14 cellular contexts compared by ENCODE assay signal in genomic region chr12:71469235-71469873, GRCh38. TPM values are rescaled to one million over a fixed set of nuclear protein-coding genes. Genes with fewer than 3 reads are reported as not detected.
DNase-seq lines count a peak whose midpoint lies in the region; ATAC-seq and TF ChIP-seq lines count a peak whose summit lies in the region.
"Had no signal": no experiment of that assay in that cellular context is flagged by ENCODE, and none has a peak within 500 bp of the region (broad histone marks: within the 10 kb centered on the region; RNA-seq: fewer than 3 reads in every experiment).

No MANE protein-coding gene starts in this region.

- CTCF ChIA-PET in HEK293T (lab: Yijun Ruan, JAX) (no interaction called here), WTC11 (lab: Charles Lee) (interaction anchor here (1.0 kb wide), 1 partner anchor 167 kb away, joined by 3 read pairs; no protein-coding TSS in a partner anchor)
- CTCF ChIA-PET in activated CD4-positive, alpha-beta memory T cell treated with anti-CD3 and anti-CD28 coated beads for 36 hours (lab: Charles Lee), result no interaction called here

- no peaks in the 10 kb centered on the region for H3K9me3 Mint-ChIP-seq in WTC11
- no peaks in the 10 kb centered on the region for H3K9me3 Mint-ChIP-seq in activated CD4-positive, alpha-beta memory T cell treated with anti-CD3 and anti-CD28 coated beads for 36 hours
- H3K9me3 Mint-ChIP-seq: activated naive CD4-positive, alpha-beta T cell treated with anti-CD3 and anti-CD28 coated beads, Interleukin-2, amount 50 U/mL, for 72 hours had no signal

- intact Hi-C loops in activated CD4-positive, alpha-beta memory T cell treated with anti-CD3 and anti-CD28 coated beads for 36 hours (cut with micrococcal nuclease), result no loop called here

- no peak overlapping the region for H3K4me3 Mint-ChIP-seq in WTC11
- no peak overlapping the region for H3K4me3 Mint-ChIP-seq in activated CD4-positive, alpha-beta memory T cell treated with anti-CD3 and anti-CD28 coated beads for 36 hours
- H3K4me3 Mint-ChIP-seq: activated CD8-positive, alpha-beta T cell treated with anti-CD3 and anti-CD28 coated beads, Interleukin-2, amount 10 ng/mL, durations not matched to agents 7 days and 5 days had no signal

- no peaks in the 10 kb centered on the region for H3K36me3 Mint-ChIP-seq in WTC11
- no peaks in the 10 kb centered on the region for H3K36me3 Mint-ChIP-seq in activated CD4-positive, alpha-beta memory T cell treated with anti-CD3 and anti-CD28 coated beads for 36 hours
- H3K36me3 Mint-ChIP-seq: activated naive CD4-positive, alpha-beta T cell treated with anti-CD3 and anti-CD28 coated beads, Interleukin-2, amount 50 U/mL, for 72 hours had no signal

- peaks cover 9% of the 10 kb centered on the region for H3K4me1 Mint-ChIP-seq in WTC11
- H3K4me1 Mint-ChIP-seq in activated CD4-positive, alpha-beta memory T cell treated with anti-CD3 and anti-CD28 coated beads for 36 hours (ENCODE audit: low read depth), result no peaks in the 10 kb centered on the region

- H3K27me3 Mint-ChIP-seq in WTC11 (ENCODE audit: low read depth), result no peaks in the 10 kb centered on the region
- peaks cover 6% of the 10 kb centered on the region for H3K27me3 Mint-ChIP-seq in activated CD4-positive, alpha-beta memory T cell treated with anti-CD3 and anti-CD28 coated beads for 36 hours

- no peak for TF ChIP-seq CTCF in WTC11 (IDR thresholded peaks at IDR 0.05)

- ATAC-seq in WTC11 (peak; percentile 74), HG02763 (IDR thresholded peaks at IDR 0.05; ENCODE audit: unreplicated experiment) (no peak)
- ATAC-seq: activated CD8-positive, alpha-beta T cell treated with anti-CD3 and anti-CD28 coated beads, Interleukin-2, amount 10 ng/mL, durations not matched to agents 7 days and 5 days; activated naive CD4-positive, alpha-beta T cell treated with anti-CD3 and anti-CD28 coated beads, Interleukin-2, amount 50 U/mL, for 72 hours had no signal

- POLR2A ChIA-PET in HEK293T (lab: Yijun Ruan, JAX), result no interaction called here
- POLR2A ChIA-PET in WTC11 (lab: Charles Lee), result no interaction called here
- POLR2A ChIA-PET in activated CD4-positive, alpha-beta memory T cell treated with anti-CD3 and anti-CD28 coated beads for 36 hours (lab: Charles Lee), result no interaction called here

- no peak overlapping the region for H3K27ac Mint-ChIP-seq in WTC11
- no peak overlapping the region for H3K27ac Mint-ChIP-seq in activated CD4-positive, alpha-beta memory T cell treated with anti-CD3 and anti-CD28 coated beads for 36 hours
- H3K27ac Mint-ChIP-seq: activated CD8-positive, alpha-beta T cell treated with anti-CD3 and anti-CD28 coated beads, Interleukin-2, amount 10 ng/mL, durations not matched to agents 7 days and 5 days; activated naive CD4-positive, alpha-beta T cell treated with anti-CD3 and anti-CD28 coated beads, Interleukin-2, amount 50 U/mL, for 72 hours had no signal

- DNase-seq in A172 (ENCODE audit: low spot score) (peak; percentile 62), HEK293T (ENCODE audit: extremely low spot score) (peak; percentile 39), WTC11 (ENCODE audit: low spot score) (peak; percentile 12), iPS-NIHi11 (ENCODE audit: low spot score) (peak; percentile 23), amniotic stem cell (lab: John Stamatoyannopoulos, UW) (no peak), NOMO-1 (lab: John Stamatoyannopoulos, UW; ENCODE audit: unreplicated experiment in 2 of 2) (no peak)
- no peak for DNase-seq in activated CD4-positive, alpha-beta memory T cell treated with anti-CD3 and anti-CD28 coated beads for 36 hours
- DNase-seq: activated CD8-positive, alpha-beta T cell treated with anti-CD3 and anti-CD28 coated beads, Interleukin-2, amount 10 ng/mL, durations not matched to agents 7 days and 5 days; MM.1S; stimulated activated naive CD4-positive, alpha-beta T cell treated with Interleukin-2 at 50 U/mL for 16 hours; T-helper 1 cell had no signal

TF ChIP-seq in HEK293T, 16 proteins besides CTCF, POLR2A, EP300 and RAD21:
- TF ChIP-seq PKNOX1 (IDR thresholded peaks at IDR 0.05), result peak; percentile 89
- TF ChIP-seq NFRKB (IDR thresholded peaks at IDR 0.05), result no peak
- no peak for TF ChIP-seq TARDBP (IDR thresholded peaks at IDR 0.05)

TF ChIP-seq in WTC11, 78 proteins besides CTCF, POLR2A, EP300 and RAD21:
- no peak for TF ChIP-seq RELA (CRISPR knock-in tag; IDR thresholded peaks at IDR 0.05; ENCODE audit: borderline replicate concordance)

RNA-seq across cellular contexts. Expression of gene LGR5, which starts 29.8 kb away (rescaled TPM):
- total RNA-seq in A172 (2014; rRNA removed; shearing (Covaris generic)), result 1.1 and 2.2 TPM in 2 replicates
- total RNA-seq in WTC11 (2021), result 0.09 to 0.55 TPM (median 0.17 TPM) in 3 replicates
- total RNA-seq in activated CD4-positive, alpha-beta memory T cell treated with anti-CD3 and anti-CD28 coated beads for 36 hours, result not detected
- total RNA-seq: activated CD8-positive, alpha-beta T cell treated with anti-CD3 and anti-CD28 coated beads, Interleukin-2, amount 10 ng/mL, durations not matched to agents 7 days and 5 days; activated naive CD4-positive, alpha-beta T cell treated with anti-CD3 and anti-CD28 coated beads, Interleukin-2, amount 50 U/mL, for 72 hours; myocyte had no signal

Comparison
In these comparisons a context has a peak if more than half of its experiments do, and no peak if none do; other contexts are left out.
1. DNase-seq: peak in A172 (single experiment), HEK293T (single experiment), WTC11 (single experiment) and iPS-NIHi11 (single experiment); none in amniotic stem cell (single experiment), NOMO-1 (0 of 2) and activated CD4-positive, alpha-beta memory T cell treated with anti-CD3 and anti-CD28 coated beads for 36 hours (single experiment).